1 cellular context compared by ENCODE assay signal in the genomic region with DNA sequence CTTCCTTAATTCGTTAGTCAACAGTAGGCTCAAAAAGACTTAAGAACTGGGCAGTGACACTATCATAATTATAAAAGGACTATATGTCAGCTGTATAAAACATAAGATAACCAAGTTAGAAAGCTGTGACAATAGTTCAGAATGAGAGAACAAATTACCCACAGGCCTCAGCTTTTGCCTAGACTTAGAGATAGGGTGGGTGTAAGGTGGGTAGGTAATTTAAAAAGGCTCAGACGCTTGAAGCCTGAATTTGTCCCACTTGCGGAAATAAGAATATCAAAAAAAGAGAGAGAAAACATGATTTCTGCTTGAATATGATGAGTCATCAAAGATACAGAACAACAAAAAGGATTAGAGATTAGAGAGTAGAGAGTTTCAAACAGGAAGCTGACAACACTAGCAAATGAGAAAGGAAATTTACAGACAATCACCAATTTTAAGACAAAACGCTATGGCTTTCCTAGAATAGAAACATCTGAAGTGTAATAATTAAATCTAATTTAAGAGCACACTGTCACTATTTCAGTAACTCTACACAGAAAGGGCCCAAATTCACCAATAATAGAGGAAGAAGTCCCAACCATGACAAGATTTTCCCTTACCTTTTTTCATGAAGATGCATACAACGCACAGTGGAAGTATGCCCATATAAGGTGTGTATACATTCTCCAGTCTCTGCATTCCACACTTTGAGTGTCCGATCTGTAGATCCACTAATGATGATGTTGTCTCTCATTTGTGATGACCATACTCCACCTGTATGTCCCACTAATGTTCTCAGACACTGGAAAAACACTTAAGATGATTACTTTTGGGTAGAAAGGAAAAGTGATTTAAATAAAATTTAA.
TF ChIP-seq lines count a peak whose summit lies in the region.

No MANE protein-coding gene starts in this region.

TF ChIP-seq in WTC11, 78 proteins besides CTCF, POLR2A, EP300 and RAD21 (continued from another document):
- no peak for TF ChIP-seq MLX (CRISPR knock-in tag; IDR thresholded peaks at IDR 0.05)
- no peak for TF ChIP-seq KAT7 (CRISPR knock-in tag; IDR thresholded peaks at IDR 0.05; ENCODE audit: borderline replicate concordance)
- no peak for TF ChIP-seq GRHL2 (CRISPR knock-in tag; IDR thresholded peaks at IDR 0.05; ENCODE audit: insufficient replicate concordance, severe bottlenecking)
- no peak for TF ChIP-seq ZNF416 (CRISPR knock-in tag; IDR thresholded peaks at IDR 0.05)
- TF ChIP-seq ZNF138 (CRISPR knock-in tag; conservative IDR thresholded peaks at IDR 0.05), result no peak
- TF ChIP-seq ZNF317 (CRISPR knock-in tag; IDR thresholded peaks at IDR 0.05; ENCODE audit: borderline replicate concordance, low read depth), result no peak
